In the genomic region with DNA sequence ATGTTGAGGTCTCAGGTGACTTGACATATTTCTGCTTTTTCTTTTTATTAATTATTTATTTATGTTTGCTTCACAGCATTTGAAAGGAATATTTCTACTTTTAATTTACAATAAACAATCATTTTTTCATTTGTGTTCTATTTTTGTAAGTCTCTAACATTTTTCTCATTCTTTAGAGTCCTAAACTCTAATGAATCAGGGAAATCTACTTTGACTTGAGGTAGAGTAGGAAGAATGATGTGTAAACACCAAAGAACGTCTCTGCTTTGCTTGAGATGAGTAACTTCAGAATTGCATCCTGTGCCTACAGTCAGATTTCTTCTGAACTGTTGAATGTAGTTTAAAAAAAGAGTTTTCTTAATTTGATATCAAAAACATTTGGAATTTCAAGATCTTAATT, we compare ENCODE assay signal across 17 cellular contexts.
DNase-seq lines count a peak whose midpoint lies in the region; ATAC-seq and TF ChIP-seq lines count a peak whose summit lies in the region.
"Had no signal": no experiment of that assay in that cellular context is flagged by ENCODE, and none has a peak within 500 bp of the region (broad histone marks: within the 10 kb centered on the region; RNA-seq: fewer than 3 reads in every experiment).

No MANE protein-coding gene starts in this region.

- WGBS in hepatocyte (ENCODE audit: low lambda C conversion rate, missing lambda C conversion rate), result 55% methylated on average over 1 of the region's 1 CpG

- no peak for TF ChIP-seq CTCF in AG09309 (IDR thresholded peaks at IDR 0.05; ENCODE audit: control insufficient read depth, insufficient read depth, low read depth, low read length, missing control alignments)
- TF ChIP-seq CTCF in LNCaP clone FGC (IDR thresholded peaks at IDR 0.05; ENCODE audit: control insufficient read depth, extremely low read depth, insufficient read depth), result no peak
- TF ChIP-seq CTCF in choroid plexus epithelial cell (conservative IDR thresholded peaks at IDR 0.05; ENCODE audit: low read depth, low read length), result no peak
- no peak for TF ChIP-seq CTCF in hepatocyte (IDR thresholded peaks at IDR 0.05; ENCODE audit: poor library complexity)

- ATAC-seq in HG03108 (IDR thresholded peaks at IDR 0.05; ENCODE audit: unreplicated experiment) (no peak), GM19397 (IDR thresholded peaks at IDR 0.05; ENCODE audit: unreplicated experiment) (no peak)
- ATAC-seq: stimulated activated naive CD8-positive, alpha-beta T cell treated with anti-CD3 and anti-CD28 coated beads, Interleukin-15, amount 100 ng/mL, for 72 hours had no signal

- H3K79me2 ChIP-seq in hepatocyte, result peaks cover 3% of the 10 kb centered on the region

- no peak overlapping the region for H3K4me2 ChIP-seq in hepatocyte

- no peaks in the 10 kb centered on the region for H3K9me3 ChIP-seq in hepatocyte (ENCODE audit: low read depth)
- H3K9me3 ChIP-seq: HAP-1 had no signal

- no peaks in the 10 kb centered on the region for H3K4me1 ChIP-seq in hepatocyte (ENCODE audit: insufficient read depth)

- no peaks in the 10 kb centered on the region for H4K20me1 ChIP-seq in hepatocyte (ENCODE audit: insufficient read depth, poor library complexity, severe bottlenecking)

- H3K36me3 ChIP-seq in hepatocyte (replicated peaks; ENCODE audit: insufficient read depth, low read depth), result no peaks in the 10 kb centered on the region

- no peak overlapping the region for H2AFZ ChIP-seq in hepatocyte

- DNase-seq in AG09309 (ENCODE audit: low read depth), result peak; percentile 27
- DNase-seq in LNCaP clone FGC (ENCODE audit: low read depth), result peak; percentile 34
- peak; percentile 80 for DNase-seq in choroid plexus epithelial cell (ENCODE audit: low read depth)
- DNase-seq in kidney tubule cell (ENCODE audit: low spot score), result peak; percentile 23
- DNase-seq in hepatocyte (ENCODE audit: low spot score), result no peak
- DNase-seq in NCI-H510A (lab: John Stamatoyannopoulos, UW), result no peak
- DNase-seq: activated CD4-positive, CD25-positive, alpha-beta regulatory T cell treated with anti-CD3 and anti-CD28 coated beads, Interleukin-2, amount 50 U/mL, for 72 hours; activated naive CD4-positive, alpha-beta T cell treated with anti-CD3 and anti-CD28 coated beads, Interleukin-2, amount 50 U/mL, for 16 hours; NCI-H2081; NCI-H748 treated with DMSO at 0.1 percent for 48 hours; small intestine; stimulated activated naive CD8-positive, alpha-beta T cell treated with anti-CD3 and anti-CD28 coated beads, Interleukin-15, amount 100 ng/mL, for 72 hours; T-helper 1 cell had no signal

- no peak overlapping the region for H3K27ac ChIP-seq in hepatocyte
- H3K27ac ChIP-seq: HL-60 had no signal

- no peaks in the 10 kb centered on the region for H3K9me2 ChIP-seq in hepatocyte (replicated peaks; ENCODE audit: insufficient read depth)

- no peak overlapping the region for H3K4me3 ChIP-seq in AG09309 (ENCODE audit: control insufficient read depth, low read depth, low read length)
- no peak overlapping the region for H3K4me3 ChIP-seq in LNCaP clone FGC (ENCODE audit: low read depth, low read length)
- H3K4me3 ChIP-seq in choroid plexus epithelial cell (ENCODE audit: low read depth, low read length), result no peak overlapping the region
- no peak overlapping the region for H3K4me3 ChIP-seq in hepatocyte
- H3K4me3 ChIP-seq: HAP-1 had no signal

- no peaks in the 10 kb centered on the region for H3K27me3 ChIP-seq in hepatocyte

Comparison
In these comparisons a context has a peak if more than half of its experiments do, and no peak if none do; other contexts are left out.
1. DNase-seq: peak in AG09309 (single experiment), LNCaP clone FGC (single experiment), choroid plexus epithelial cell (single experiment) and kidney tubule cell (single experiment); none in hepatocyte (single experiment) and NCI-H510A (single experiment).